Comparison of ENCODE assay signal across 8 cellular contexts in genomic region chr19:1862424-1863307, GRCh38. TPM values are rescaled to one million over a fixed set of nuclear protein-coding genes. Genes with fewer than 3 reads are reported as not detected.
DNase-seq lines count a peak whose midpoint lies in the region; ATAC-seq and TF ChIP-seq lines count a peak whose summit lies in the region.

No MANE protein-coding gene starts in this region.

- intact Hi-C loops in ascending aorta (cut with DNase I): loop anchor here (5.0 kb wide), 1 partner anchor 290 kb away; the partner anchor contains the start of gene AP3D1
- intact Hi-C loops in left colon (cut with DNase I, micrococcal nuclease): no loop called here

- H3K9me3 ChIP-seq in ascending aorta: no peaks in the 10 kb centered on the region

- ATAC-seq in HG02678 (IDR thresholded peaks at IDR 0.05; ENCODE audit: unreplicated experiment): peak; percentile 2
- no peak for ATAC-seq in left colon
- ATAC-seq in stimulated activated memory B cell treated with anti-CD40 and anti-IgM and Interleukin-4, amounts not matched to agents 10 μg/mL and 1 μg/mL and 100 μg/mL, for 72 hours: peak; percentile 6

- peak overlapping the region; percentile 96 for H3K27ac Mint-ChIP-seq in stimulated activated memory B cell treated with anti-CD40 and anti-IgM and Interleukin-4, amounts not matched to agents 10 μg/mL and 1 μg/mL and 100 μg/mL, for 72 hours

- no peaks in the 10 kb centered on the region for H3K9me3 Mint-ChIP-seq in stimulated activated memory B cell treated with anti-CD40 and anti-IgM and Interleukin-4, amounts not matched to agents 10 μg/mL and 1 μg/mL and 100 μg/mL, for 72 hours

- H3K27ac ChIP-seq in RWPE1 (peak overlapping the region; percentile 98), ascending aorta (peak overlapping the region in 1 of 2 donors; percentile 65)

- H3K36me3 ChIP-seq in ascending aorta: no peaks in the 10 kb centered on the region

- DNase-seq in GDM1 (lab: John Stamatoyannopoulos, UW): peak; percentile 41
- no peak for DNase-seq in RWPE1 (ENCODE audit: low spot score)
- no peak for DNase-seq in ascending aorta (ENCODE audit: low spot score in 2 of 2)
- peak; percentile 50 to 70 for DNase-seq in left colon
- DNase-seq in superior temporal gyrus (ENCODE audit: extremely low spot score): no peak
- no peak for DNase-seq in SW 1271 (lab: John Stamatoyannopoulos, UW)

- POLR2A ChIA-PET in RWPE1 (lab: Yijun Ruan, JAX; ENCODE audit: low non-redundant PET): no interaction called here

- H3K4me1 ChIP-seq in ascending aorta: peaks cover 14 to 22% of the 10 kb centered on the region in 2 donors

- CTCF ChIA-PET in RWPE1 (lab: Yijun Ruan, JAX): no interaction called here

- no peaks in the 10 kb centered on the region for H3K27me3 ChIP-seq in ascending aorta

- no peaks in the 10 kb centered on the region for H3K27me3 Mint-ChIP-seq in stimulated activated memory B cell treated with anti-CD40 and anti-IgM and Interleukin-4, amounts not matched to agents 10 μg/mL and 1 μg/mL and 100 μg/mL, for 72 hours

- H3K4me1 Mint-ChIP-seq in stimulated activated memory B cell treated with anti-CD40 and anti-IgM and Interleukin-4, amounts not matched to agents 10 μg/mL and 1 μg/mL and 100 μg/mL, for 72 hours: peaks cover 55% of the 10 kb centered on the region

- TF ChIP-seq CTCF in RWPE1 (conservative IDR thresholded peaks at IDR 0.05; ENCODE audit: low read depth) (no peak), ascending aorta (IDR thresholded peaks at IDR 0.05) (no peak)

- no peaks in the 10 kb centered on the region for H3K36me3 Mint-ChIP-seq in stimulated activated memory B cell treated with anti-CD40 and anti-IgM and Interleukin-4, amounts not matched to agents 10 μg/mL and 1 μg/mL and 100 μg/mL, for 72 hours

- peak overlapping the region; percentile 59 to 92 for H3K4me3 ChIP-seq in ascending aorta

- peak overlapping the region; percentile 95 for H3K4me3 Mint-ChIP-seq in stimulated activated memory B cell treated with anti-CD40 and anti-IgM and Interleukin-4, amounts not matched to agents 10 μg/mL and 1 μg/mL and 100 μg/mL, for 72 hours

RNA-seq across cellular contexts. Expression of gene KLF16, which starts 0.7 kb away (rescaled TPM):
- total RNA-seq in ascending aorta (15.2 TPM), left colon (10 to 100 TPM; 30.6 to 35.9 TPM)

RNA-seq across cellular contexts. Expression of gene REXO1, which starts 14.4 kb away (rescaled TPM):
- 45.1 TPM for total RNA-seq in ascending aorta
- total RNA-seq in left colon: 10 to 100 TPM; 41.9 to 43.0 TPM

RNA-seq across cellular contexts. Expression of gene ABHD17A, which starts 22.6 kb away (rescaled TPM):
- total RNA-seq in ascending aorta (278 TPM), left colon (10 to 100 TPM; 61.5 to 63.5 TPM)

RNA-seq across cellular contexts. Expression of gene ADAT3, which starts 42.5 kb away (rescaled TPM):
- total RNA-seq in ascending aorta: 18.4 TPM
- total RNA-seq in left colon: 10 to 100 TPM; 19.1 to 29.1 TPM

RNA-seq across cellular contexts. Expression of gene SCAMP4, which starts 42.5 kb away (rescaled TPM):
- total RNA-seq in ascending aorta (322 TPM), left colon (10 to 100 TPM; 56.3 to 76.5 TPM)

Comparison
In these comparisons a context has a peak if more than half of its experiments do, and no peak if none do; other contexts are left out.
1. DNase-seq: peak in GDM1 (single experiment) and left colon (2 of 2); none in RWPE1 (single experiment), ascending aorta (0 of 2), superior temporal gyrus (single experiment) and SW 1271 (0 of 2).